ENCODE assay signal across 1 cellular context in genomic region chr3:186783070-186783730, GRCh38.
TF ChIP-seq lines count a peak whose summit lies in the region.

TSS of gene EIF4A2 (plus strand) at chr3:186783577. CDS start at chr3:186783611, 34 bp downstream.

TF ChIP-seq in K562, 482 proteins besides CTCF, POLR2A, EP300 and RAD21 (continued from another document and continues in another):
- TF ChIP-seq, protein P1, sequence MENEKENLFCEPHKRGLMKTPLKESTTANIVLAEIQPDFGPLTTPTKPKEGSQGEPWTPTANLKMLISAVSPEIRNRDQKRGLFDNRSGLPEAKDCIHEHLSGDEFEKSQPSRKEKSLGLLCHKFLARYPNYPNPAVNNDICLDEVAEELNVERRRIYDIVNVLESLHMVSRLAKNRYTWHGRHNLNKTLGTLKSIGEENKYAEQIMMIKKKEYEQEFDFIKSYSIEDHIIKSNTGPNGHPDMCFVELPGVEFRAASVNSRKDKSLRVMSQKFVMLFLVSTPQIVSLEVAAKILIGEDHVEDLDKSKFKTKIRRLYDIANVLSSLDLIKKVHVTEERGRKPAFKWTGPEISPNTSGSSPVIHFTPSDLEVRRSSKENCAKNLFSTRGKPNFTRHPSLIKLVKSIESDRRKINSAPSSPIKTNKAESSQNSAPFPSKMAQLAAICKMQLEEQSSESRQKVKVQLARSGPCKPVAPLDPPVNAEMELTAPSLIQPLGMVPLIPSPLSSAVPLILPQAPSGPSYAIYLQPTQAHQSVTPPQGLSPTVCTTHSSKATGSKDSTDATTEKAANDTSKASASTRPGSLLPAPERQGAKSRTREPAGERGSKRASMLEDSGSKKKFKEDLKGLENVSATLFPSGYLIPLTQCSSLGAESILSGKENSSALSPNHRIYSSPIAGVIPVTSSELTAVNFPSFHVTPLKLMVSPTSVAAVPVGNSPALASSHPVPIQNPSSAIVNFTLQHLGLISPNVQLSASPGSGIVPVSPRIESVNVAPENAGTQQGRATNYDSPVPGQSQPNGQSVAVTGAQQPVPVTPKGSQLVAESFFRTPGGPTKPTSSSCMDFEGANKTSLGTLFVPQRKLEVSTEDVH (IDR thresholded peaks at IDR 0.05; ENCODE audit: low read depth, partially characterized antibody) = peak; percentile 78
- TF ChIP-seq, protein P2, sequence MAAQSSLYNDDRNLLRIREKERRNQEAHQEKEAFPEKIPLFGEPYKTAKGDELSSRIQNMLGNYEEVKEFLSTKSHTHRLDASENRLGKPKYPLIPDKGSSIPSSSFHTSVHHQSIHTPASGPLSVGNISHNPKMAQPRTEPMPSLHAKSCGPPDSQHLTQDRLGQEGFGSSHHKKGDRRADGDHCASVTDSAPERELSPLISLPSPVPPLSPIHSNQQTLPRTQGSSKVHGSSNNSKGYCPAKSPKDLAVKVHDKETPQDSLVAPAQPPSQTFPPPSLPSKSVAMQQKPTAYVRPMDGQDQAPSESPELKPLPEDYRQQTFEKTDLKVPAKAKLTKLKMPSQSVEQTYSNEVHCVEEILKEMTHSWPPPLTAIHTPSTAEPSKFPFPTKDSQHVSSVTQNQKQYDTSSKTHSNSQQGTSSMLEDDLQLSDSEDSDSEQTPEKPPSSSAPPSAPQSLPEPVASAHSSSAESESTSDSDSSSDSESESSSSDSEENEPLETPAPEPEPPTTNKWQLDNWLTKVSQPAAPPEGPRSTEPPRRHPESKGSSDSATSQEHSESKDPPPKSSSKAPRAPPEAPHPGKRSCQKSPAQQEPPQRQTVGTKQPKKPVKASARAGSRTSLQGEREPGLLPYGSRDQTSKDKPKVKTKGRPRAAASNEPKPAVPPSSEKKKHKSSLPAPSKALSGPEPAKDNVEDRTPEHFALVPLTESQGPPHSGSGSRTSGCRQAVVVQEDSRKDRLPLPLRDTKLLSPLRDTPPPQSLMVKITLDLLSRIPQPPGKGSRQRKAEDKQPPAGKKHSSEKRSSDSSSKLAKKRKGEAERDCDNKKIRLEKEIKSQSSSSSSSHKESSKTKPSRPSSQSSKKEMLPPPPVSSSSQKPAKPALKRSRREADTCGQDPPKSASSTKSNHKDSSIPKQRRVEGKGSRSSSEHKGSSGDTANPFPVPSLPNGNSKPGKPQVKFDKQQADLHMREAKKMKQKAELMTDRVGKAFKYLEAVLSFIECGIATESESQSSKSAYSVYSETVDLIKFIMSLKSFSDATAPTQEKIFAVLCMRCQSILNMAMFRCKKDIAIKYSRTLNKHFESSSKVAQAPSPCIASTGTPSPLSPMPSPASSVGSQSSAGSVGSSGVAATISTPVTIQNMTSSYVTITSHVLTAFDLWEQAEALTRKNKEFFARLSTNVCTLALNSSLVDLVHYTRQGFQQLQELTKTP (IDR thresholded peaks at IDR 0.05; ENCODE audit: low read depth in 1 of 2, partially characterized antibody in 2 of 2) = peak; percentile 71 to 94
- TF ChIP-seq ZNF644 (tag; IDR thresholded peaks at IDR 0.05; ENCODE audit: low read depth) (0 out of 2 replicates have a peak, but pooled peaks have one; percentile 50), ZKSCAN1 (IDR thresholded peaks at IDR 0.05; ENCODE audit: low read depth, low read length) (0 out of 2 replicates have a peak, but pooled peaks have one; percentile 3), MXI1 (IDR thresholded peaks at IDR 0.05; ENCODE audit: low read depth, low read length) (peak; percentile 37; the same call in 1 of the 2 replicates), XRCC5 (IDR thresholded peaks at IDR 0.05; ENCODE audit: low read depth, low read length) (peak; percentile 97), CCAR2 (IDR thresholded peaks at IDR 0.05; ENCODE audit: low read depth, low read length) (0 out of 2 replicates have a peak, but pooled peaks have one; percentile 51), SLC30A9 (CRISPR knock-in tag; IDR thresholded peaks at IDR 0.05) (peak; percentile 74; the same call in 1 of the 2 replicates), PRPF4 (IDR thresholded peaks at IDR 0.05; ENCODE audit: insufficient read depth, low read depth, low read length, poor library complexity, severe bottlenecking) (peak; percentile 18), ILF3 (IDR thresholded peaks at IDR 0.05; ENCODE audit: borderline replicate concordance) (peak; percentile 13; the same call in 1 of the 2 replicates), MYBL2 (IDR thresholded peaks at IDR 0.05; ENCODE audit: low read depth) (no peak), MYBL2 (CRISPR knock-in tag; IDR thresholded peaks at IDR 0.05; ENCODE audit: borderline replicate concordance) (no peak), NR1H2 (CRISPR knock-in tag; IDR thresholded peaks at IDR 0.05) (peak; percentile 10; the same call in 1 of the 2 replicates), MTA2 (IDR thresholded peaks at IDR 0.05; ENCODE audit: low read depth) (no peak), THRB (CRISPR knock-in tag; conservative IDR thresholded peaks at IDR 0.05) (no peak; the same call in 1 of the 2 replicates), CTBP1 (IDR thresholded peaks at IDR 0.05; ENCODE audit: borderline replicate concordance) (peak; percentile 65; the same call in 1 of the 2 replicates), PHF20 (IDR thresholded peaks at IDR 0.05; ENCODE audit: partially characterized antibody) (peak; percentile 45), SOX6 (IDR thresholded peaks at IDR 0.05) (peak; percentile 53; the same call in 1 of the 2 replicates), PHF8 (IDR thresholded peaks at IDR 0.05; ENCODE audit: borderline replicate concordance, low read length) (peak; percentile 92), DPF2 (IDR thresholded peaks at IDR 0.05) (peak; percentile 74), CLOCK (CRISPR knock-in tag; IDR thresholded peaks at IDR 0.05; ENCODE audit: borderline replicate concordance) (no peak), NR3C1 (CRISPR knock-in tag; IDR thresholded peaks at IDR 0.05) (no peak), ADNP (tag; IDR thresholded peaks at IDR 0.05) (no peak), MEF2A (IDR thresholded peaks at IDR 0.05; ENCODE audit: control insufficient read depth, low read depth, low read length) (0 out of 2 replicates have a peak, but pooled peaks have one; percentile 38), TARDBP (IDR thresholded peaks at IDR 0.05) (no peak; the same call in none of the 2 replicates), TEAD4 (IDR thresholded peaks at IDR 0.05; ENCODE audit: low read length) (peak; percentile 69), TEAD4 (CRISPR knock-in tag; IDR thresholded peaks at IDR 0.05; ENCODE audit: borderline replicate concordance) (no peak), ZFP91 (CRISPR knock-in tag; IDR thresholded peaks at IDR 0.05) (no peak), KDM2B (CRISPR knock-in tag; IDR thresholded peaks at IDR 0.05) (no peak), RAD51 (IDR thresholded peaks at IDR 0.05; ENCODE audit: borderline replicate concordance, low read depth) (peak; percentile 67; the same call in 1 of the 2 replicates), TBL1XR1 (IDR thresholded peaks at IDR 0.05; ENCODE audit: low read length in 2 of 2) (no peak), RUNX1 (IDR thresholded peaks at IDR 0.05; ENCODE audit: low read depth) (0 out of 2 replicates have a peak, but pooled peaks have one; percentile 49), CCNT2 (IDR thresholded peaks at IDR 0.05; ENCODE audit: borderline replicate concordance, extremely low read depth, insufficient read length, low read depth, low read length) (peak; percentile 83), FOXA3 (CRISPR knock-in tag; conservative IDR thresholded peaks at IDR 0.05 in 1 of 2, IDR thresholded peaks at IDR 0.05 in 1 of 2) (0 out of 4 replicates have a peak, but pooled peaks of 1 of the 2 experiments have one; percentile 29), GATAD2A (IDR thresholded peaks at IDR 0.05) (peak; percentile 12; the same call in 1 of the 2 replicates), FOXK2 (conservative IDR thresholded peaks at IDR 0.05 in 1 of 2, IDR thresholded peaks at IDR 0.05 in 1 of 2; ENCODE audit: low read depth in 2 of 2) (0 out of 4 replicates have a peak, but pooled peaks of 1 of the 2 experiments have one; percentile 22), RBM25 (IDR thresholded peaks at IDR 0.05; ENCODE audit: low read depth, low read length, severe bottlenecking) (peak; percentile 38)
- TF ChIP-seq, protein P3, sequence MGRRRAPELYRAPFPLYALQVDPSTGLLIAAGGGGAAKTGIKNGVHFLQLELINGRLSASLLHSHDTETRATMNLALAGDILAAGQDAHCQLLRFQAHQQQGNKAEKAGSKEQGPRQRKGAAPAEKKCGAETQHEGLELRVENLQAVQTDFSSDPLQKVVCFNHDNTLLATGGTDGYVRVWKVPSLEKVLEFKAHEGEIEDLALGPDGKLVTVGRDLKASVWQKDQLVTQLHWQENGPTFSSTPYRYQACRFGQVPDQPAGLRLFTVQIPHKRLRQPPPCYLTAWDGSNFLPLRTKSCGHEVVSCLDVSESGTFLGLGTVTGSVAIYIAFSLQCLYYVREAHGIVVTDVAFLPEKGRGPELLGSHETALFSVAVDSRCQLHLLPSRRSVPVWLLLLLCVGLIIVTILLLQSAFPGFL (CRISPR knock-in tag; IDR thresholded peaks at IDR 0.05) = no peak
- TF ChIP-seq, protein P4, sequence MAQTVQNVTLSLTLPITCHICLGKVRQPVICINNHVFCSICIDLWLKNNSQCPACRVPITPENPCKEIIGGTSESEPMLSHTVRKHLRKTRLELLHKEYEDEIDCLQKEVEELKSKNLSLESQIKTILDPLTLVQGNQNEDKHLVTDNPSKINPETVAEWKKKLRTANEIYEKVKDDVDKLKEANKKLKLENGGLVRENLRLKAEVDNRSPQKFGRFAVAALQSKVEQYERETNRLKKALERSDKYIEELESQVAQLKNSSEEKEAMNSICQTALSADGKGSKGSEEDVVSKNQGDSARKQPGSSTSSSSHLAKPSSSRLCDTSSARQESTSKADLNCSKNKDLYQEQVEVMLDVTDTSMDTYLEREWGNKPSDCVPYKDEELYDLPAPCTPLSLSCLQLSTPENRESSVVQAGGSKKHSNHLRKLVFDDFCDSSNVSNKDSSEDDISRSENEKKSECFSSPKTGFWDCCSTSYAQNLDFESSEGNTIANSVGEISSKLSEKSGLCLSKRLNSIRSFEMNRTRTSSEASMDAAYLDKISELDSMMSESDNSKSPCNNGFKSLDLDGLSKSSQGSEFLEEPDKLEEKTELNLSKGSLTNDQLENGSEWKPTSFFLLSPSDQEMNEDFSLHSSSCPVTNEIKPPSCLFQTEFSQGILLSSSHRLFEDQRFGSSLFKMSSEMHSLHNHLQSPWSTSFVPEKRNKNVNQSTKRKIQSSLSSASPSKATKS (CRISPR knock-in tag; IDR thresholded peaks at IDR 0.05) = peak; percentile 42; the same call in 1 of the 2 replicates
- TF ChIP-seq, protein P5, sequence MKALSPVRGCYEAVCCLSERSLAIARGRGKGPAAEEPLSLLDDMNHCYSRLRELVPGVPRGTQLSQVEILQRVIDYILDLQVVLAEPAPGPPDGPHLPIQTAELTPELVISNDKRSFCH (CRISPR knock-in tag; IDR thresholded peaks at IDR 0.05) = no peak
- TF ChIP-seq, protein P5 (tag; IDR thresholded peaks at IDR 0.05) = 0 out of 2 replicates have a peak, but pooled peaks have one; percentile 48
- TF ChIP-seq, protein P6, sequence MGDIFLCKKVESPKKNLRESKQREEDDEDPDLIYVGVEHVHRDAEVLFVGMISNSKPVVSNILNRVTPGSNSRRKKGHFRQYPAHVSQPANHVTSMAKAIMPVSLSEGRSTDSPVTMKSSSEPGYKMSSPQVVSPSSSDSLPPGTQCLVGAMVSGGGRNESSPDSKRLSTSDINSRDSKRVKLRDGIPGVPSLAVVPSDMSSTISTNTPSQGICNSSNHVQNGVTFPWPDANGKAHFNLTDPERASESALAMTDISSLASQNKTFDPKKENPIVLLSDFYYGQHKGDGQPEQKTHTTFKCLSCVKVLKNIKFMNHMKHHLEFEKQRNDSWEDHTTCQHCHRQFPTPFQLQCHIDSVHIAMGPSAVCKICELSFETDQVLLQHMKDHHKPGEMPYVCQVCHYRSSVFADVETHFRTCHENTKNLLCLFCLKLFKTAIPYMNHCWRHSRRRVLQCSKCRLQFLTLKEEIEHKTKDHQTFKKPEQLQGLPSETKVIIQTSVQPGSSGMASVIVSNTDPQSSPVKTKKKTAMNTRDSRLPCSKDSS (IDR thresholded peaks at IDR 0.05; ENCODE audit: low read depth, partially characterized antibody) = no peak
- TF ChIP-seq, protein P7, sequence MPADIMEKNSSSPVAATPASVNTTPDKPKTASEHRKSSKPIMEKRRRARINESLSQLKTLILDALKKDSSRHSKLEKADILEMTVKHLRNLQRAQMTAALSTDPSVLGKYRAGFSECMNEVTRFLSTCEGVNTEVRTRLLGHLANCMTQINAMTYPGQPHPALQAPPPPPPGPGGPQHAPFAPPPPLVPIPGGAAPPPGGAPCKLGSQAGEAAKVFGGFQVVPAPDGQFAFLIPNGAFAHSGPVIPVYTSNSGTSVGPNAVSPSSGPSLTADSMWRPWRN (IDR thresholded peaks at IDR 0.05; ENCODE audit: low read depth) = peak; percentile 74; the same call in 1 of the 2 replicates
